ENCODE assay signal across 1 cellular context in the genomic region with DNA sequence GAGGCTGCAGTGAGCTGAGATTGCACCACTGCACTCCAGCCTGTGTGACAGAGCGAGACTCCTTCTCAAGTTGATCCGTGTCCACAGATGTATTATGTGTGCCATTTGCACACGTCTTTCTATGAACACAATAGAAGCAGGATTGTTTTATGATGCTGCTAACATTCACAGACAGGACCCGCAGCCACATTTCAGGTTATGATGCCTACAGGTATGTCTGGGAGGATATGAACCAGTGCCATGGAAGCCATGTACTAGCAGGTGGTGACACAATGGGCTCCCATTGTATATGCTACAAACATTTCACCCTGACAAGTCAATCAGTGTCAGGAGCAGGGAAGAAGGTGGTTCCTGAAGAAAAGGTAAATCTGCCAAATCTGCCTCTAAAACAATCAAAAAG.
TF ChIP-seq lines count a peak whose summit lies in the region.

No MANE protein-coding gene starts in this region.

TF ChIP-seq in H1, 55 proteins besides CTCF, POLR2A, EP300 and RAD21:
- TF ChIP-seq CEBPB (IDR thresholded peaks at IDR 0.05; ENCODE audit: low read depth, low read length) (no peak), SAP30 (IDR thresholded peaks at IDR 0.05; ENCODE audit: insufficient read depth, insufficient replicate concordance, low read length) (no peak), TEAD4 (IDR thresholded peaks at IDR 0.05; ENCODE audit: low read depth, low read length) (no peak), TAF7 (optimal IDR thresholded peaks at IDR 0.05; ENCODE audit: borderline replicate concordance, low read depth, low read length) (no peak), SUZ12 (IDR thresholded peaks at IDR 0.05; ENCODE audit: low read length) (no peak), JUN (IDR thresholded peaks at IDR 0.05; ENCODE audit: low read depth, low read length) (no peak)
TF ChIP-seq in H1: peak in this region for 0.
